Comparison of ENCODE assay signal across 27 cellular contexts in genomic region chr17:67686246-67686645, GRCh38.
"Had no signal": no experiment of that assay in that cellular context is flagged by ENCODE, and none has a peak within 500 bp of the region (broad histone marks: within the 10 kb centered on the region; RNA-seq: fewer than 3 reads in every experiment).

No MANE protein-coding gene starts in this region.

- H3K4me3 ChIP-seq: adrenal gland, colonic mucosa, dorsolateral prefrontal cortex, gastrocnemius medialis, ovary, psoas muscle, right atrium auricular region, spleen, thoracic aorta had no signal

- H3K27ac ChIP-seq: adrenal gland, colonic mucosa, gastrocnemius medialis, neutrophil, ovary, psoas muscle, right atrium auricular region, spleen, thoracic aorta had no signal

- H3K9me3 ChIP-seq: adrenal gland, colonic mucosa, gastrocnemius medialis, neutrophil, ovary, psoas muscle, right atrium auricular region, spleen, thoracic aorta had no signal

- H3K4me1 ChIP-seq: adrenal gland, colonic mucosa, gastrocnemius medialis, psoas muscle, right atrium auricular region had no signal

- FAIRE-seq: astrocyte, endothelial cell of umbilical vein had no signal

- DNase-seq: activated B cell treated with CpG ODN at 0.5 μM for 24 hours; activated CD4-positive, alpha-beta T cell treated with anti-CD3 and anti-CD28 coated beads for 36 hours; activated CD4-positive, alpha-beta T cell treated with anti-CD3 and anti-CD28 coated beads, Interleukin-2, amount 50 U/mL, for 4 hours; activated gamma-delta T cell treated with Interleukin-2 at 50 U/mL for 16 hours; activated T-cell treated with anti-CD3 and anti-CD28 coated beads for 4 hours; adrenal gland; central memory CD4-positive, alpha-beta T cell; colonic mucosa; effector memory CD8-positive, alpha-beta T cell; gastrocnemius medialis; head of caudate nucleus; hypothalamus; left ventricle myocardium superior; mammary epithelial cell; ovary; psoas muscle; spleen; stimulated activated CD4-positive, alpha-beta T cell treated with anti-CD3 and anti-CD28 coated beads, Interleukin-4, amount 100 ng/mL, for 1 hour; stimulated activated naive CD4-positive, alpha-beta T cell; T-helper 1 cell had no signal

- H3K27me3 ChIP-seq: adrenal gland, colonic mucosa, dorsolateral prefrontal cortex, gastrocnemius medialis, neutrophil, ovary, right atrium auricular region, spleen had no signal

- ATAC-seq: activated CD4-positive, alpha-beta T cell treated with anti-CD3 and anti-CD28 coated beads for 36 hours; effector memory CD8-positive, alpha-beta T cell; esophagus mucosa; gastrocnemius medialis; left ventricle myocardium superior; psoas muscle had no signal

- H3K36me3 ChIP-seq: adrenal gland, colonic mucosa, gastrocnemius medialis, neutrophil, ovary, right atrium auricular region, thoracic aorta had no signal
